ENCODE assay signal across 9 cellular contexts in the genomic region with DNA sequence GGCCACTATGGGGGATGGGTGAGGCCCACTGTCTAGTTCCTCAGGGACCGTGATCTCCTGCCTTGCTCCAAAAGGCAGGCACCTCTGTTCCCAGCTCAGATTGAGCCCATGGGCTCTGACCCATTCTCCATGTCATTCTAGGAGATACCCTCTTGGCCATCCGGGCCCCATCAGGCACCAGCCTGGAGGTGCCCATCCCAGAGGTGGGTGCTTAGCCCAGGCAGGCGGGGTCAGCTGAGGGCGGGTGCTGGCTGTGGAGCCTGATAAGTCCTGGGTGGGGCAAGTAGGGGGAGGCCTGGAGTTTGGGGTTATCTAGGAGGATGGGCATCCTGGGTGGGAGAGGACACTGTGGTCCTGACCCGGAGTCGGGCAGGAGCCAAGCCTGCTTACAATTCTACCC. TPM values are rescaled to one million over a fixed set of nuclear protein-coding genes. Genes with fewer than 3 reads are reported as not detected.
A peak's percentile ranks its signal among the peaks of the same experiment; 100 is the strongest.
DNase-seq lines count a peak whose midpoint lies in the region; TF ChIP-seq lines count a peak whose summit lies in the region.
"Had no signal": no experiment of that assay in that cellular context is flagged by ENCODE, and none has a peak within 500 bp of the region (broad histone marks: within the 10 kb centered on the region; RNA-seq: fewer than 3 reads in every experiment).

No MANE protein-coding gene starts in this region.

- H3K27me3 ChIP-seq in ACC112 (ENCODE audit: insufficient read depth, low read length) (no peaks in the 10 kb centered on the region), colonic mucosa (no peaks in the 10 kb centered on the region)
- H3K27me3 ChIP-seq: sigmoid colon had no signal

- H3K4me3 ChIP-seq in ACC112 (ENCODE audit: low read depth, low read length) (peak overlapping the region; percentile 96; the same call in 1 of the 2 replicates), HFF-Myc (replicated peaks; ENCODE audit: low read depth, low read length) (peak overlapping the region; percentile 100; the same call in 1 of the 2 replicates), colonic mucosa (no peak overlapping the region)
- H3K4me3 ChIP-seq: sigmoid colon had no signal

- no peak overlapping the region for H3K27ac ChIP-seq in ACC112 (ENCODE audit: low read depth, low read length)
- H3K27ac ChIP-seq in colonic mucosa = no peak overlapping the region
- H3K27ac ChIP-seq: sigmoid colon had no signal

- TF ChIP-seq CTCF in HFF-Myc (IDR thresholded peaks at IDR 0.05; ENCODE audit: low read depth, low read length, missing control alignments) (no peak), colonic mucosa (IDR thresholded peaks at IDR 0.05) (no peak)

- H3K4me1 ChIP-seq in ACC112 (ENCODE audit: control insufficient read depth, insufficient read depth, low read length, unreplicated experiment) = peaks cover 20% of the 10 kb centered on the region
- H3K4me1 ChIP-seq in colonic mucosa = peaks cover 18% of the 10 kb centered on the region

- peaks cover 36% of the 10 kb centered on the region for H3K79me2 ChIP-seq in ACC112 (ENCODE audit: control insufficient read depth, insufficient read depth, low read length, unreplicated experiment)

- DNase-seq in HFF-Myc (ENCODE audit: extremely low read depth, low read depth) = no peak
- DNase-seq in colonic mucosa = no peak
- no peak for DNase-seq in T-helper 9 cell
- no peak for DNase-seq in KG1 (lab: John Stamatoyannopoulos, UW)
- DNase-seq in NOMO-1 treated with dmso at 0.1 percent for 144 hours (lab: John Stamatoyannopoulos, UW; ENCODE audit: unreplicated experiment) = no peak
- DNase-seq: C1 segment of cervical spinal cord, NCI-H345, sigmoid colon had no signal

- peak overlapping the region; percentile 37 to 99 for H3K9ac ChIP-seq in colonic mucosa (ENCODE audit: low read depth in 2 of 2, low read length in 2 of 2)

- intact Hi-C loops in colonic mucosa (cut with DNase I) = no loop called here

- no peak overlapping the region for H2AFZ ChIP-seq in ACC112 (ENCODE audit: low read length, unreplicated experiment)

- H3K36me3 ChIP-seq in ACC112 (ENCODE audit: insufficient read depth, low read length) (peaks cover 24% of the 10 kb centered on the region; the same call in 1 of the 2 replicates), colonic mucosa (peaks cover 22% of the 10 kb centered on the region)

- no peaks in the 10 kb centered on the region for H3K9me3 ChIP-seq in colonic mucosa
- H3K9me3 ChIP-seq: sigmoid colon had no signal

RNA-seq across cellular contexts. Expression of a gene that starts 2.3 kb away (rescaled TPM):
- 10 to 100 TPM; 53.3 to 89.0 TPM for total RNA-seq in colonic mucosa

RNA-seq across cellular contexts. Expression of a gene that starts 4.3 kb away (rescaled TPM):
- total RNA-seq in colonic mucosa = 1 to 10 TPM; 2.3 to 4.6 TPM

RNA-seq across cellular contexts. Expression of a gene that starts 4.7 kb away (rescaled TPM):
- total RNA-seq in colonic mucosa = 10 to 100 TPM; 60.7 to 75.6 TPM

RNA-seq across cellular contexts. Expression of a gene that starts 10.5 kb away (rescaled TPM):
- total RNA-seq in colonic mucosa = 10 to 100 TPM; 24.0 to 43.0 TPM

RNA-seq across cellular contexts. Expression of a gene that starts 23.9 kb away (rescaled TPM):
- 10 to 100 TPM; 26.2 to 31.0 TPM for total RNA-seq in colonic mucosa
